8 cellular contexts compared by ENCODE assay signal in genomic region chr1:155272466-155273133, GRCh38. TPM values are rescaled to one million over a fixed set of nuclear protein-coding genes. Genes with fewer than 3 reads are reported as not detected.
A peak's percentile ranks its signal among the peaks of the same experiment; 100 is the strongest.
DNase-seq lines count a peak whose midpoint lies in the region; ATAC-seq and TF ChIP-seq lines count a peak whose summit lies in the region.

No MANE protein-coding gene starts in this region.

- H3K36me3 ChIP-seq in lung (ENCODE audit: control insufficient read depth in 2 of 2, insufficient read depth in 2 of 2, low read length in 2 of 2) (peaks cover 28% of the 10 kb centered on the region in 2 donors), upper lobe of right lung (peaks cover 39% of the 10 kb centered on the region)

- H3K27ac ChIP-seq in lung (ENCODE audit: low read depth in 1 of 2, low read length in 1 of 2): peak overlapping the region; percentile 78 to 85
- H3K27ac ChIP-seq in upper lobe of right lung: peak overlapping the region; percentile 90

- DNase-seq in GM12865 (ENCODE audit: low read depth) (no peak), NCI-H226 (peak; percentile 62), choroid plexus epithelial cell (ENCODE audit: low read depth) (peak; percentile 79), lung (ENCODE audit: low spot score) (no peak), upper lobe of right lung (no peak), KG1 (lab: John Stamatoyannopoulos, UW) (no peak), GM13976 (ENCODE audit: low spot score) (no peak)
- no peak for DNase-seq in activated CD8-positive, alpha-beta memory T cell treated with anti-CD3 and anti-CD28 coated beads, Interleukin-2, amount 50 U/mL, for 48 hours

- 11 to 16% methylated on average over 15 of the region's 15 CpGs for WGBS in lung, 2 donors

- TF ChIP-seq CTCF in GM12865 (IDR thresholded peaks at IDR 0.05; ENCODE audit: insufficient read depth, low read depth, low read length, missing control alignments): no peak
- no peak for TF ChIP-seq CTCF in choroid plexus epithelial cell (conservative IDR thresholded peaks at IDR 0.05; ENCODE audit: low read depth, low read length)
- no peak for TF ChIP-seq CTCF in lung (IDR thresholded peaks at IDR 0.05; ENCODE audit: control extremely low read depth, extremely low read depth)
- no peak for TF ChIP-seq CTCF in upper lobe of right lung (IDR thresholded peaks at IDR 0.05)
- no peak for TF ChIP-seq CTCF in GM13976 (IDR thresholded peaks at IDR 0.05; ENCODE audit: borderline replicate concordance, control extremely low read depth, extremely low read depth, insufficient read depth, missing control alignments)

- peaks cover 3 to 5% of the 10 kb centered on the region in 2 donors for H3K4me1 ChIP-seq in lung (ENCODE audit: control insufficient read depth in 2 of 2, insufficient read depth in 2 of 2, low read length in 2 of 2)
- peaks cover 20% of the 10 kb centered on the region for H3K4me1 ChIP-seq in upper lobe of right lung

- H3K27me3 ChIP-seq in lung (ENCODE audit: control insufficient read depth, insufficient read depth): no peaks in the 10 kb centered on the region
- no peaks in the 10 kb centered on the region for H3K27me3 ChIP-seq in upper lobe of right lung

- no peaks in the 10 kb centered on the region for H3K9me3 ChIP-seq in lung (ENCODE audit: control insufficient read depth in 2 of 2, insufficient read depth in 1 of 2, low read length in 1 of 2)
- H3K9me3 ChIP-seq in upper lobe of right lung: no peaks in the 10 kb centered on the region

- intact Hi-C loops in upper lobe of right lung (cut with DNase I): no loop called here

- ATAC-seq in lung (ENCODE audit: insufficient read depth, low FRiP score): no peak
- no peak for ATAC-seq in upper lobe of right lung

- in situ Hi-C loops in GM13976 (cut with MboI; ENCODE audit: low sequenced_read_pairs, unreplicated experiment): no loop called here

- peak overlapping the region; percentile 77 for H3K4me3 ChIP-seq in GM12865 (ENCODE audit: low read depth, low read length)
- H3K4me3 ChIP-seq in choroid plexus epithelial cell (ENCODE audit: low read depth, low read length): peak overlapping the region; percentile 93
- peak overlapping the region; percentile 66 for H3K4me3 ChIP-seq in lung
- peak overlapping the region; percentile 68 for H3K4me3 ChIP-seq in upper lobe of right lung

RNA-seq across cellular contexts. Expression of gene CLK2, which starts 0.7 kb away (rescaled TPM):
- total RNA-seq in lung (10 to 100 TPM; 55.5 to 56.5 TPM), upper lobe of right lung (51.2 TPM)
- polyA plus RNA-seq in lung: 10 to 100 TPM; 41.1 to 53.0 TPM

RNA-seq across cellular contexts. Expression of gene HCN3, which starts 4.7 kb away (rescaled TPM):
- total RNA-seq in lung (1 to 10 TPM; 2.2 to 4.7 TPM), upper lobe of right lung (2.6 TPM)
- 1 to 10 TPM; 1.0 to 2.3 TPM for polyA plus RNA-seq in lung

RNA-seq across cellular contexts. Expression of gene SCAMP3, which starts 10.4 kb away (rescaled TPM):
- total RNA-seq in lung (10 to 100 TPM; 29.9 to 84.6 TPM), upper lobe of right lung (70.9 TPM)
- polyA plus RNA-seq in lung: 10 to 100 TPM; 55.0 to 90.3 TPM

RNA-seq across cellular contexts. Expression of gene ENTREP3, which starts 17.3 kb away (rescaled TPM):
- total RNA-seq in lung (10 to 100 TPM in 1 of 2 donors, 1 to 10 TPM in 1; 9.0 to 28.7 TPM), upper lobe of right lung (27.8 TPM)
- 10 to 100 TPM in 1 of 2 donors, 1 to 10 TPM in 1; 8.4 to 16.8 TPM for polyA plus RNA-seq in lung

RNA-seq across cellular contexts. Expression of gene PKLR, which starts 28.6 kb away (rescaled TPM):
- total RNA-seq in lung: under 1 TPM in 1 of 2 donors, not detected in 1; 0.09 TPM
- under 1 TPM in 1 of 2 donors, not detected in 1; 0.02 TPM for polyA plus RNA-seq in lung
- not detected for total RNA-seq in upper lobe of right lung

Comparison
In these comparisons a context has a peak if more than half of its experiments do, and no peak if none do; other contexts are left out.
1. DNase-seq: peak in NCI-H226 (single experiment) and choroid plexus epithelial cell (single experiment); none in GM12865 (single experiment), lung (single experiment), upper lobe of right lung (single experiment), KG1 (single experiment), activated CD8-positive, alpha-beta memory T cell treated with anti-CD3 and anti-CD28 coated beads, Interleukin-2, amount 50 U/mL, for 48 hours (single experiment) and GM13976 (single experiment).
2. Peak in every context shown above with its lines, with median percentiles within 50 percentile points of each other: H3K4me3 ChIP-seq.